Comparison of ENCODE assay signal across 19 cellular contexts in the genomic region with DNA sequence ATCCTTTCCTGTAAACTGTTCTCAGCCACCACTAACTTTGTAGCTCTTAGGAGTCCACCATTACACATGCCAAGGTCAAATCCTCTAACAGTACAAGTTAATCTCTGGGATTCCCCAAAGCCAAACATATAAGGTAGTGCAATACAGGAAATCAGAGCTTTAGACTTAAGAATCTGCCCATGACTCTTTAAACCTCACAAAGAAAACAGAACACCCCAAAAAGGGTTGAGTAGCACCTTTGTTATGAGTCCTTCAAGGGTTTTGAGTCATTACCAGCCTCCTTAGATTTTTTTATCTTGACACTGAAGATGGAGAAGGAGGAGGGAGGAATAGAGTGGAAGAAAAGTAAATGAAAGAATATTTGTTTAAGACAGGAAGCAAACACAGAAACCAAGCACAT.
"Had no signal": no experiment of that assay in that cellular context is flagged by ENCODE, and none has a peak within 500 bp of the region (broad histone marks: within the 10 kb centered on the region; RNA-seq: fewer than 3 reads in every experiment).

No MANE protein-coding gene starts in this region.

- H3K36me3 Mint-ChIP-seq: natural killer cell had no signal

- H3K4me1 Mint-ChIP-seq: natural killer cell, neural crest cell had no signal

- H3K36me3 ChIP-seq: esophagus muscularis mucosa, gastrocnemius medialis, heart right ventricle, right atrium auricular region, sigmoid colon, stomach, thoracic aorta, transverse colon had no signal

- H3K27ac Mint-ChIP-seq: natural killer cell had no signal

- H3K4me3 Mint-ChIP-seq: natural killer cell, neural crest cell had no signal

- H3K27me3 ChIP-seq: esophagus muscularis mucosa, gastrocnemius medialis, heart right ventricle, right atrium auricular region, sigmoid colon, stomach, transverse colon had no signal

- H3K9me3 ChIP-seq: esophagus muscularis mucosa, gastrocnemius medialis, right atrium auricular region, sigmoid colon, stomach, thoracic aorta, transverse colon had no signal

- ATAC-seq: gastrocnemius medialis, heart right ventricle, left colon, mucosa of descending colon, natural killer cell had no signal

- DNase-seq: effector memory CD4-positive, alpha-beta T cell; gastrocnemius medialis; heart right ventricle; hypothalamus; left colon; mucosa of descending colon; natural killer cell; posterior cingulate gyrus; sigmoid colon; stimulated activated CD4-positive, alpha-beta T cell treated with anti-CD3 and anti-CD28 coated beads, Interleukin-12 subunit alpha, Interleukin-12 subunit beta, amount 100 ng/mL, for 4 hours; stimulated activated naive CD4-positive, alpha-beta T cell; stomach; substantia nigra; transverse colon had no signal

- H3K4me1 ChIP-seq: esophagus muscularis mucosa, gastrocnemius medialis, heart right ventricle, right atrium auricular region, sigmoid colon, stomach, transverse colon had no signal

- H3K4me3 ChIP-seq: esophagus muscularis mucosa, gastrocnemius medialis, heart right ventricle, mucosa of descending colon, right atrium auricular region, sigmoid colon, skin epidermis, stomach, thoracic aorta, transverse colon had no signal

- H3K27ac ChIP-seq: esophagus muscularis mucosa, gastrocnemius medialis, heart right ventricle, right atrium auricular region, sigmoid colon, skin epidermis, stomach, thoracic aorta, transverse colon had no signal
